18 cellular contexts compared by ENCODE assay signal in genomic region chr7:13092708-13093005, GRCh38.
"Had no signal": no experiment of that assay in that cellular context is flagged by ENCODE, and none has a peak within 500 bp of the region (broad histone marks: within the 10 kb centered on the region; RNA-seq: fewer than 3 reads in every experiment).

No MANE protein-coding gene starts in this region.

- H3K9ac ChIP-seq: KMS-11, SK-N-SH had no signal

- H3K27ac ChIP-seq: KMS-11, RWPE1 had no signal

- H3K9me3 ChIP-seq: SK-N-SH had no signal

- DNase-seq: Kasumi-1; MM.1S; NCI-H1048; NCI-H1436 treated with DMSO at 0.1 percent for 48 hours; NCI-H1694; NCI-H187 treated with DMSO at 0.1 percent for 48 hours; NCI-H2029 treated with DMSO at 0.1 percent for 48 hours; NCI-H446; NCI-H510A; NCI-H526; NCI-H82; NK-92 treated with Interleukin-12 subunit alpha and Interleukin-12 subunit beta, amount 100 ng/mL, for 24 hours; PC-3; SHP77; SK-N-SH had no signal

- ATAC-seq: Panc1, PC-3 had no signal

- H3K4me2 ChIP-seq: KMS-11, SK-N-SH had no signal
